Comparison of ENCODE assay signal across 3 cellular contexts in genomic region chr3:133007601-133008000, GRCh38.
TF ChIP-seq lines count a peak whose summit lies in the region.

No MANE protein-coding gene starts in this region.

TF ChIP-seq in A549, 52 proteins besides CTCF, POLR2A, EP300 and RAD21:
- no peak for TF ChIP-seq POLR2AphosphoS2 (conservative IDR thresholded peaks at IDR 0.05; ENCODE audit: low read length)
- no peak for TF ChIP-seq CBX2 (IDR thresholded peaks at IDR 0.05; ENCODE audit: borderline replicate concordance, low read depth)
- TF ChIP-seq, protein P1, sequence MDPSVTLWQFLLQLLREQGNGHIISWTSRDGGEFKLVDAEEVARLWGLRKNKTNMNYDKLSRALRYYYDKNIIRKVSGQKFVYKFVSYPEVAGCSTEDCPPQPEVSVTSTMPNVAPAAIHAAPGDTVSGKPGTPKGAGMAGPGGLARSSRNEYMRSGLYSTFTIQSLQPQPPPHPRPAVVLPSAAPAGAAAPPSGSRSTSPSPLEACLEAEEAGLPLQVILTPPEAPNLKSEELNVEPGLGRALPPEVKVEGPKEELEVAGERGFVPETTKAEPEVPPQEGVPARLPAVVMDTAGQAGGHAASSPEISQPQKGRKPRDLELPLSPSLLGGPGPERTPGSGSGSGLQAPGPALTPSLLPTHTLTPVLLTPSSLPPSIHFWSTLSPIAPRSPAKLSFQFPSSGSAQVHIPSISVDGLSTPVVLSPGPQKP (IDR thresholded peaks at IDR 0.05; ENCODE audit: low read depth, low read length) = no peak
- TF ChIP-seq MAFK (IDR thresholded peaks at IDR 0.05; ENCODE audit: partially characterized antibody) = peak; percentile 99

TF ChIP-seq in IMR-90, 13 proteins besides CTCF, POLR2A, EP300 and RAD21:
- no peak for TF ChIP-seq BHLHE40 (IDR thresholded peaks at IDR 0.05; ENCODE audit: low read depth, low read length)
- peak; percentile 100 for TF ChIP-seq MAFK (IDR thresholded peaks at IDR 0.05; ENCODE audit: low read depth, low read length)
- TF ChIP-seq NFE2L2 (IDR thresholded peaks at IDR 0.05; ENCODE audit: low read depth, low read length) = 0 out of 2 replicates have a peak, but pooled peaks have one; percentile 17

TF ChIP-seq in K562, 482 proteins besides CTCF, POLR2A, EP300 and RAD21:
- TF ChIP-seq ZNF316 (IDR thresholded peaks at IDR 0.05) (peak; percentile 99), SIN3B (IDR thresholded peaks at IDR 0.05; ENCODE audit: low read depth) (no peak), ZNF445 (CRISPR knock-in tag; IDR thresholded peaks at IDR 0.05; ENCODE audit: low read depth) (no peak), MAFG (tag; conservative IDR thresholded peaks at IDR 0.05) (peak; percentile 98), FIP1L1 (IDR thresholded peaks at IDR 0.05; ENCODE audit: low read depth, low read length, poor library complexity, severe bottlenecking) (no peak), LARP7 (IDR thresholded peaks at IDR 0.05) (no peak), LEF1 (IDR thresholded peaks at IDR 0.05) (no peak), CEBPZ (IDR thresholded peaks at IDR 0.05; ENCODE audit: borderline replicate concordance, low read depth, low read length) (no peak), ZNF3 (CRISPR knock-in tag; IDR thresholded peaks at IDR 0.05) (no peak), RBM17 (IDR thresholded peaks at IDR 0.05; ENCODE audit: borderline replicate concordance, low read depth, low read length) (no peak), MYBL2 (IDR thresholded peaks at IDR 0.05; ENCODE audit: low read depth) (no peak), MYBL2 (CRISPR knock-in tag; IDR thresholded peaks at IDR 0.05; ENCODE audit: borderline replicate concordance) (no peak), ZNF639 (CRISPR knock-in tag; conservative IDR thresholded peaks at IDR 0.05 in 1 of 2, IDR thresholded peaks at IDR 0.05 in 1 of 2) (no peak), PATZ1 (CRISPR knock-in tag; IDR thresholded peaks at IDR 0.05; ENCODE audit: borderline replicate concordance) (no peak), C11orf30 (IDR thresholded peaks at IDR 0.05; ENCODE audit: low read depth) (peak; percentile 98), GTF3C2 (IDR thresholded peaks at IDR 0.05; ENCODE audit: borderline replicate concordance, extremely low read depth, insufficient read length) (no peak), GTF2F1 (IDR thresholded peaks at IDR 0.05; ENCODE audit: low read depth, low read length) (no peak), FOS (IDR thresholded peaks at IDR 0.05; ENCODE audit: extremely low read depth, insufficient read length) (no peak), ZNF655 (CRISPR knock-in tag; IDR thresholded peaks at IDR 0.05) (no peak), MAFK (IDR thresholded peaks at IDR 0.05; ENCODE audit: low read length) (peak; percentile 100), HCFC1 (IDR thresholded peaks at IDR 0.05; ENCODE audit: low read depth, low read length) (no peak), NRF1 (conservative IDR thresholded peaks at IDR 0.05 in 1 of 2, IDR thresholded peaks at IDR 0.05 in 1 of 2) (no peak), SREBF1 (IDR thresholded peaks at IDR 0.05; ENCODE audit: borderline replicate concordance, low read depth, low read length) (no peak), ARID2 (IDR thresholded peaks at IDR 0.05) (no peak), MAFF (IDR thresholded peaks at IDR 0.05; ENCODE audit: low read length) (peak; percentile 100), MYC (IDR thresholded peaks at IDR 0.05; ENCODE audit: low read depth, low read length) (no peak), MYC (CRISPR knock-in tag; IDR thresholded peaks at IDR 0.05; ENCODE audit: borderline replicate concordance, low read depth) (no peak)
- TF ChIP-seq, protein P2, sequence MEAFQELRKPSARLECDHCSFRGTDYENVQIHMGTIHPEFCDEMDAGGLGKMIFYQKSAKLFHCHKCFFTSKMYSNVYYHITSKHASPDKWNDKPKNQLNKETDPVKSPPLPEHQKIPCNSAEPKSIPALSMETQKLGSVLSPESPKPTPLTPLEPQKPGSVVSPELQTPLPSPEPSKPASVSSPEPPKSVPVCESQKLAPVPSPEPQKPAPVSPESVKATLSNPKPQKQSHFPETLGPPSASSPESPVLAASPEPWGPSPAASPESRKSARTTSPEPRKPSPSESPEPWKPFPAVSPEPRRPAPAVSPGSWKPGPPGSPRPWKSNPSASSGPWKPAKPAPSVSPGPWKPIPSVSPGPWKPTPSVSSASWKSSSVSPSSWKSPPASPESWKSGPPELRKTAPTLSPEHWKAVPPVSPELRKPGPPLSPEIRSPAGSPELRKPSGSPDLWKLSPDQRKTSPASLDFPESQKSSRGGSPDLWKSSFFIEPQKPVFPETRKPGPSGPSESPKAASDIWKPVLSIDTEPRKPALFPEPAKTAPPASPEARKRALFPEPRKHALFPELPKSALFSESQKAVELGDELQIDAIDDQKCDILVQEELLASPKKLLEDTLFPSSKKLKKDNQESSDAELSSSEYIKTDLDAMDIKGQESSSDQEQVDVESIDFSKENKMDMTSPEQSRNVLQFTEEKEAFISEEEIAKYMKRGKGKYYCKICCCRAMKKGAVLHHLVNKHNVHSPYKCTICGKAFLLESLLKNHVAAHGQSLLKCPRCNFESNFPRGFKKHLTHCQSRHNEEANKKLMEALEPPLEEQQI (IDR thresholded peaks at IDR 0.05) = no peak
- TF ChIP-seq, protein P3, sequence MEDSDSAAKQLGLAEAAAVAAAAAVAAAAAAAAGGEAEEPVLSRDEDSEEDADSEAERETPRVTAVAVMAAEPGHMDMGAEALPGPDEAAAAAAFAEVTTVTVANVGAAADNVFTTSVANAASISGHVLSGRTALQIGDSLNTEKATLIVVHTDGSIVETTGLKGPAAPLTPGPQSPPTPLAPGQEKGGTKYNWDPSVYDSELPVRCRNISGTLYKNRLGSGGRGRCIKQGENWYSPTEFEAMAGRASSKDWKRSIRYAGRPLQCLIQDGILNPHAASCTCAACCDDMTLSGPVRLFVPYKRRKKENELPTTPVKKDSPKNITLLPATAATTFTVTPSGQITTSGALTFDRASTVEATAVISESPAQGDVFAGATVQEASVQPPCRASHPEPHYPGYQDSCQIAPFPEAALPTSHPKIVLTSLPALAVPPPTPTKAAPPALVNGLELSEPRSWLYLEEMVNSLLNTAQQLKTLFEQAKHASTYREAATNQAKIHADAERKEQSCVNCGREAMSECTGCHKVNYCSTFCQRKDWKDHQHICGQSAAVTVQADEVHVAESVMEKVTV (CRISPR knock-in tag; IDR thresholded peaks at IDR 0.05) = no peak
TF ChIP-seq in K562: peak in this region for 5.
